ENCODE assay signal across 16 cellular contexts in the genomic region with DNA sequence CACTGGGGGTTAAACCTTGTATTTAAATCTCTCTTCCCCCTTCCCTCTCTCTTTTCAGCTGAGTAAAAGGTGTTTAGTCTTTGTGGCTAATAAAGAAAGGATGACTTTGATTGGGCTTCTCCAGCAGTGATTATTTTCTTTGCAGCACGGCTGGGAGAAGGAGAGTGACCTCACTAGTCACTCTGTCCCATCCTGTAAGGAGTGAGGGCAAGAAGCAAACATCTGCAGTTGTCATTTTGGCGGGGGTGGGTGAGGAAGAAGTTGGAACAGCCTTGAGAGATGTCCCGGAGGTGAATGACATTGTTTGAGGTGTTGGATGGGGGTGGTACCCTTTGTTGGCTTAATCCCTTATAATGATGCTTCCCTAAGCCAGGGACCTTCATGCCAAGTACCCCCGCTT.
DNase-seq lines count a peak whose midpoint lies in the region; ATAC-seq and TF ChIP-seq lines count a peak whose summit lies in the region.
"Had no signal": no experiment of that assay in that cellular context is flagged by ENCODE, and none has a peak within 500 bp of the region (broad histone marks: within the 10 kb centered on the region; RNA-seq: fewer than 3 reads in every experiment).

No MANE protein-coding gene starts in this region.

- no peak overlapping the region for H3K4me3 ChIP-seq in heart right ventricle
- peak overlapping the region in 1 of 4 donors; percentile 10 for H3K4me3 ChIP-seq in sigmoid colon
- H3K4me3 ChIP-seq: SJCRH30 had no signal

- DNase-seq in Right ventricle myocardium superior (no peak), Right ventricle myocardium inferior (ENCODE audit: missing footprints) (no peak), heart right ventricle (peak in 1 of 2 donors; percentile 20), sigmoid colon (peak; percentile 32), activated gamma-delta T cell treated with Interleukin-2 at 50 U/mL for 16 hours (no peak), UCSD-AML1 (lab: John Stamatoyannopoulos, UW; ENCODE audit: unreplicated experiment) (no peak)
- DNase-seq in activated naive CD4-positive, alpha-beta T cell (lab: John Stamatoyannopoulos, UW): no peak
- DNase-seq: activated T-cell treated with anti-CD3 and anti-CD28 coated beads, Interleukin-2, amount 50 U/mL, for 4 hours; CD4-positive, alpha-beta T cell; H7; retina; stimulated activated CD4-positive, alpha-beta T cell treated with anti-CD3 and anti-CD28 coated beads, Interleukin-4, amount 100 ng/mL, for 4 hours had no signal

- TF ChIP-seq EP300 in sigmoid colon (IDR thresholded peaks at IDR 0.05): no peak

- WGBS in heart right ventricle, 2 donors: 30 to 35% methylated on average over 4 of the region's 4 CpGs
- WGBS in sigmoid colon, 2 donors: 46 to 75% methylated on average over 4 of the region's 4 CpGs

- H3K4me1 ChIP-seq in heart right ventricle: peaks cover 3 to 37% (median 22%) of the 10 kb centered on the region in 9 donors
- H3K4me1 ChIP-seq in sigmoid colon: peaks cover 0 to 25% (median 16%) of the 10 kb centered on the region in 4 donors

- no peak for TF ChIP-seq CTCF in heart right ventricle (IDR thresholded peaks at IDR 0.05)
- TF ChIP-seq CTCF in sigmoid colon (IDR thresholded peaks at IDR 0.05): no peak

- no peaks in the 10 kb centered on the region for H3K36me3 ChIP-seq in heart right ventricle
- H3K36me3 ChIP-seq in sigmoid colon: no peaks in the 10 kb centered on the region
- H3K36me3 ChIP-seq: SJCRH30 had no signal

- peak; percentile 44 for ATAC-seq in Right ventricle myocardium superior (ENCODE audit: poor library complexity)
- ATAC-seq in Right ventricle myocardium inferior: no peak
- peak in 7 of 8 donors; percentile 44 to 75 (median 68) for ATAC-seq in heart right ventricle
- ATAC-seq in GM18861 (IDR thresholded peaks at IDR 0.05; ENCODE audit: unreplicated experiment): no peak
- ATAC-seq: activated T-cell treated with anti-CD3 and anti-CD28 coated beads, Interleukin-2, amount 50 U/mL, for 4 hours; left lobe of liver had no signal

- no peak for TF ChIP-seq POLR2A in sigmoid colon (IDR thresholded peaks at IDR 0.05)

- H3K9me3 ChIP-seq in heart right ventricle (no peaks in the 10 kb centered on the region), sigmoid colon (no peaks in the 10 kb centered on the region)
- H3K9me3 ChIP-seq: SJCRH30 had no signal

- intact Hi-C loops in Right ventricle myocardium superior (cut with DNase I): no loop called here
- intact Hi-C loops in Right ventricle myocardium inferior (cut with DNase I): no loop called here
- intact Hi-C loops in heart right ventricle (cut with DNase I): no loop called here
- intact Hi-C loops in sigmoid colon (cut with DNase I): no loop called here

- H3K27ac ChIP-seq in heart right ventricle (peak overlapping the region in 9 of 10 donors; percentile 30 to 78 (median 55)), sigmoid colon (peak overlapping the region; percentile 36 to 60 (median 56))
- H3K27ac ChIP-seq: epithelial cell of prostate, SJCRH30 had no signal

- H3K27me3 ChIP-seq in heart right ventricle (peaks cover 0 to 4% (median 0%) of the 10 kb centered on the region in 7 donors), sigmoid colon (no peaks in the 10 kb centered on the region)
- H3K27me3 ChIP-seq: SJCRH30 had no signal

Comparison
In these comparisons a context has a peak if more than half of its experiments do, and no peak if none do; other contexts are left out.
1. ATAC-seq: peak in Right ventricle myocardium superior (single experiment) and heart right ventricle (7 of 8); none in Right ventricle myocardium inferior (single experiment) and GM18861 (single experiment).